In genomic region chr15:35838422-35839150, GRCh38 we compare ENCODE assay signal across 16 cellular contexts.
"Had no signal": no experiment of that assay in that cellular context is flagged by ENCODE, and none has a peak within 500 bp of the region (broad histone marks: within the 10 kb centered on the region; RNA-seq: fewer than 3 reads in every experiment).

No MANE protein-coding gene starts in this region.

- H2AFZ ChIP-seq: parathyroid adenoma had no signal

- H3K79me2 ChIP-seq: parathyroid adenoma had no signal

- DNase-seq: cerebellar nuclear complex; erythroblast; foreskin keratinocyte; left colon; mucosa of descending colon; naive thymus-derived CD8-positive, alpha-beta T cell; right lobe of liver; stimulated activated CD4-positive, alpha-beta T cell treated with anti-CD3 and anti-CD28 coated beads, Interleukin-15, amount 100 ng/mL, for 24 hours; stimulated activated CD4-positive, alpha-beta T cell treated with anti-CD3 and anti-CD28 coated beads, Interleukin-1b, Interleukin-23, amount 100 ng/mL, for 48 hours; stimulated activated CD4-positive, alpha-beta T cell treated with anti-CD3 and anti-CD28 coated beads, Interleukin-4, amount 100 ng/mL, for 24 hours; transverse colon had no signal

- H3K27me3 Mint-ChIP-seq: dendritic cell treated with granulocyte-macrophage colony-stimulating factor and Interleukin-4, amounts not matched to agents 40 ng/mL and 50 ng/mL, for 4 days; stimulated activated memory B cell treated with anti-CD40 and anti-IgM and Interleukin-4, amounts not matched to agents 10 μg/mL and 1 μg/mL and 100 μg/mL, for 72 hours; stimulated activated naive CD8-positive, alpha-beta T cell treated with anti-CD3 and anti-CD28 coated beads, Interleukin-15, Interleukin-2, amounts not matched to agents 100 ng/mL and 50 ng/mL, for 24 hours had no signal

- H3K27me3 ChIP-seq: right lobe of liver, transverse colon had no signal

- H3K4me1 ChIP-seq: foreskin keratinocyte, parathyroid adenoma, prostate gland, right lobe of liver, transverse colon had no signal

- H3K27ac Mint-ChIP-seq: dendritic cell treated with granulocyte-macrophage colony-stimulating factor and Interleukin-4, amounts not matched to agents 40 ng/mL and 50 ng/mL, for 4 days; naive thymus-derived CD8-positive, alpha-beta T cell; stimulated activated memory B cell treated with anti-CD40 and anti-IgM and Interleukin-4, amounts not matched to agents 10 μg/mL and 1 μg/mL and 100 μg/mL, for 72 hours; stimulated activated naive CD8-positive, alpha-beta T cell treated with anti-CD3 and anti-CD28 coated beads, Interleukin-15, Interleukin-2, amounts not matched to agents 100 ng/mL and 50 ng/mL, for 24 hours had no signal

- ATAC-seq: foreskin keratinocyte; left colon; mucosa of descending colon; naive thymus-derived CD8-positive, alpha-beta T cell; right lobe of liver; stimulated activated memory B cell treated with anti-CD40 and anti-IgM and Interleukin-4, amounts not matched to agents 10 μg/mL and 1 μg/mL and 100 μg/mL, for 72 hours had no signal

- H3K4me1 Mint-ChIP-seq: naive thymus-derived CD8-positive, alpha-beta T cell; stimulated activated memory B cell treated with anti-CD40 and anti-IgM and Interleukin-4, amounts not matched to agents 10 μg/mL and 1 μg/mL and 100 μg/mL, for 72 hours had no signal

- H3K27ac ChIP-seq: foreskin keratinocyte, parathyroid adenoma, prostate gland, right lobe of liver, transverse colon had no signal

- H3K4me3 ChIP-seq: mucosa of descending colon, prostate gland, right lobe of liver, transverse colon had no signal

- H3K9me3 Mint-ChIP-seq: stimulated activated memory B cell treated with anti-CD40 and anti-IgM and Interleukin-4, amounts not matched to agents 10 μg/mL and 1 μg/mL and 100 μg/mL, for 72 hours; stimulated activated naive CD8-positive, alpha-beta T cell treated with anti-CD3 and anti-CD28 coated beads, Interleukin-15, Interleukin-2, amounts not matched to agents 100 ng/mL and 50 ng/mL, for 24 hours had no signal

- H3K36me3 Mint-ChIP-seq: naive thymus-derived CD8-positive, alpha-beta T cell; stimulated activated memory B cell treated with anti-CD40 and anti-IgM and Interleukin-4, amounts not matched to agents 10 μg/mL and 1 μg/mL and 100 μg/mL, for 72 hours had no signal

- H3K4me3 Mint-ChIP-seq: dendritic cell treated with granulocyte-macrophage colony-stimulating factor and Interleukin-4, amounts not matched to agents 40 ng/mL and 50 ng/mL, for 4 days; naive thymus-derived CD8-positive, alpha-beta T cell; stimulated activated memory B cell treated with anti-CD40 and anti-IgM and Interleukin-4, amounts not matched to agents 10 μg/mL and 1 μg/mL and 100 μg/mL, for 72 hours; stimulated activated naive CD8-positive, alpha-beta T cell treated with anti-CD3 and anti-CD28 coated beads, Interleukin-15, Interleukin-2, amounts not matched to agents 100 ng/mL and 50 ng/mL, for 24 hours had no signal

- H3K9me3 ChIP-seq: mucosa of descending colon, prostate gland, right lobe of liver, transverse colon had no signal

- H3K36me3 ChIP-seq: prostate gland, right lobe of liver, transverse colon had no signal
